In the genomic region with DNA sequence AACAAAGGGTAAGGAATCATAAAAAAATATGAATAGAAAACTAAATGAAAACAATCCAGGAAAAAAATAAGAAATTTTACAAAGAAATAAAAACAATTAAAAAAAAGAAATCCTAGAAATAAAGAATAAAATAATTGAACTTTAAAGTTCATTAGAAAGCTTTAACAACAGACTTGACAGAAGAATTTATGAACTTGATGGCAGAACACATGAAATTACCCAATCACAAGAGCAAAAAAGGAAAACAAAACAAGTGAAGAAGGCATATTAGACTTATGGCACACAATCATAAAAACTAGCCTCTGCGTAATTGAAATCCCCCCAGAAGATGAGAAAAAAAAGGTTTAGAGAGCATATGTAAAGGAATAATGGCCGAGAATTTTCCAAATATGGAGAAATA, we compare ENCODE assay signal across 19 cellular contexts.
"Had no signal": no experiment of that assay in that cellular context is flagged by ENCODE, and none has a peak within 500 bp of the region (broad histone marks: within the 10 kb centered on the region; RNA-seq: fewer than 3 reads in every experiment).

No MANE protein-coding gene starts in this region.

- H3K4me2 ChIP-seq: SK-N-SH had no signal

- ATAC-seq: Panc1, PC-3 had no signal

- H3K9ac ChIP-seq: SK-N-SH had no signal

- DNase-seq: KBM-7, MV-4-11, NCI-H1048, NCI-H1105, NCI-H1417, NCI-H1436 treated with DMSO at 0.1 percent for 48 hours, NCI-H1694, NCI-H187 treated with DMSO at 0.1 percent for 48 hours, NCI-H2081, NCI-H2107, NCI-H2227 treated with DMSO at 0.1 percent for 48 hours, NCI-H524, NCI-H526 treated with DMSO at 0.1 percent for 48 hours, NCI-H748 treated with DMSO at 0.1 percent for 48 hours, PC-3, SHP77, SK-N-SH had no signal

- H3K27ac ChIP-seq: RWPE1 had no signal
